ENCODE assay signal across 19 cellular contexts in genomic region chr2:117308861-117309770, GRCh38.
"Had no signal": no experiment of that assay in that cellular context is flagged by ENCODE, and none has a peak within 500 bp of the region (broad histone marks: within the 10 kb centered on the region; RNA-seq: fewer than 3 reads in every experiment).

No MANE protein-coding gene starts in this region.

- H3K4me1 ChIP-seq: foreskin keratinocyte, lower lobe of right lung, pancreas, sigmoid colon, transverse colon had no signal

- H3K4me3 ChIP-seq: cardiac muscle cell, hepatocyte, lower lobe of right lung, pancreas, sigmoid colon, transverse colon had no signal

- H3K9me3 Mint-ChIP-seq: natural killer cell treated with Interleukin-12 subunit alpha and Interleukin-12 subunit beta and Interleukin-15 and Interleukin-18, amount 100 ng/mL, for 72 hours had no signal

- H3K27me3 ChIP-seq: cardiac muscle cell, foreskin keratinocyte, hepatocyte, neutrophil, pancreas, sigmoid colon, transverse colon had no signal

- DNase-seq: activated CD4-positive, alpha-beta T cell treated with anti-CD3 and anti-CD28 coated beads, Interleukin-2, amount 50 U/mL, for 4 hours; activated gamma-delta T cell treated with Interleukin-2 at 50 U/mL for 16 hours; activated T-cell treated with anti-CD3 and anti-CD28 coated beads, Interleukin-2, amount 50 U/mL, for 72 hours; foreskin keratinocyte; islet precursor cell; lower lobe of right lung; pancreas; sigmoid colon; stimulated activated CD4-positive, alpha-beta T cell treated with anti-CD3 and anti-CD28 coated beads, Interleukin-4, amount 100 ng/mL, for 24 hours; stimulated activated naive CD4-positive, alpha-beta T cell; substantia nigra; transverse colon had no signal

- H3K27ac ChIP-seq: cardiac muscle cell, foreskin keratinocyte, hepatocyte, lower lobe of right lung, neutrophil, pancreas, sigmoid colon, transverse colon had no signal

- H3K36me3 ChIP-seq: cardiac muscle cell, lower lobe of right lung, neutrophil, pancreas, sigmoid colon, transverse colon had no signal

- H3K27me3 Mint-ChIP-seq: activated naive CD8-positive, alpha-beta T cell; natural killer cell treated with Interleukin-12 subunit alpha and Interleukin-12 subunit beta and Interleukin-15 and Interleukin-18, amount 100 ng/mL, for 72 hours had no signal

- H3K4me3 Mint-ChIP-seq: activated naive CD8-positive, alpha-beta T cell; activated T-cell treated with anti-CD3 and anti-CD28 coated beads, Interleukin-2, amount 50 U/mL, for 72 hours; natural killer cell treated with Interleukin-12 subunit alpha and Interleukin-12 subunit beta and Interleukin-15 and Interleukin-18, amount 100 ng/mL, for 72 hours; T-helper 2 cell treated with Interferon-gamma antibody and Interleukin-4, amounts not matched to agents 5 μg/mL and 100 μg/mL, for 36 hours had no signal

- H2AFZ ChIP-seq: hepatocyte had no signal

- H3K79me2 ChIP-seq: hepatocyte had no signal

- H3K27ac Mint-ChIP-seq: activated naive CD8-positive, alpha-beta T cell; activated T-cell treated with anti-CD3 and anti-CD28 coated beads, Interleukin-2, amount 50 U/mL, for 72 hours; natural killer cell treated with Interleukin-12 subunit alpha and Interleukin-12 subunit beta and Interleukin-15 and Interleukin-18, amount 100 ng/mL, for 72 hours; T-helper 2 cell treated with Interferon-gamma antibody and Interleukin-4, amounts not matched to agents 5 μg/mL and 100 μg/mL, for 36 hours had no signal

- H3K9me3 ChIP-seq: lower lobe of right lung, neutrophil, pancreas, sigmoid colon, transverse colon had no signal

- FAIRE-seq: pancreas, TTC549 had no signal

- H3K4me2 ChIP-seq: hepatocyte had no signal

- ATAC-seq: activated T-cell treated with anti-CD3 and anti-CD28 coated beads, Interleukin-2, amount 50 U/mL, for 72 hours; foreskin keratinocyte; natural killer cell treated with Interleukin-12 subunit alpha and Interleukin-12 subunit beta and Interleukin-15 and Interleukin-18, amount 100 ng/mL, for 72 hours; pancreas had no signal
